Comparison of ENCODE assay signal across 8 cellular contexts in genomic region chr19:54462072-54462712, GRCh38. TPM values are rescaled to one million over a fixed set of nuclear protein-coding genes. Genes with fewer than 3 reads are reported as not detected.
A peak's percentile ranks its signal among the peaks of the same experiment; 100 is the strongest.
DNase-seq lines count a peak whose midpoint lies in the region; ATAC-seq and TF ChIP-seq lines count a peak whose summit lies in the region.

No MANE protein-coding gene starts in this region.

- H3K4me3 ChIP-seq in adrenal gland (peak overlapping the region in 1 of 4 donors; percentile 67), liver (ENCODE audit: low read depth in 1 of 3, low read length in 3 of 3) (peak overlapping the region in 1 of 3 donors; percentile 76)

- no peaks in the 10 kb centered on the region for H3K9me3 ChIP-seq in adrenal gland (replicated peaks in 1 of 3)
- H3K9me3 ChIP-seq in liver (ENCODE audit: control insufficient read depth in 4 of 4, low read length in 3 of 4) = no peaks in the 10 kb centered on the region

- H3K27me3 ChIP-seq in adrenal gland (no peaks in the 10 kb centered on the region), liver (ENCODE audit: control insufficient read depth in 4 of 4, insufficient read depth in 4 of 4, low read length in 3 of 4) (no peaks in the 10 kb centered on the region)

- WGBS in adrenal gland, 4 donors = 69 to 100% (median 75%) methylated on average over 3 to 19 of the region's 19 CpGs
- 76% methylated on average over 19 of the region's 19 CpGs for WGBS in liver

- peaks cover 26% of the 10 kb centered on the region for H3K36me3 Mint-ChIP-seq in activated naive CD4-positive, alpha-beta T cell treated with anti-CD3 and anti-CD28 coated beads for 36 hours (ENCODE audit: low read depth)
- H3K36me3 Mint-ChIP-seq in type B pancreatic cell = peaks cover 19% of the 10 kb centered on the region

- intact Hi-C loops in activated naive CD4-positive, alpha-beta T cell treated with anti-CD3 and anti-CD28 coated beads for 36 hours (cut with micrococcal nuclease) = loop anchor here (5.0 to 10.0 kb wide), 6 partner anchors 345 to 1660 kb away; partner anchors contain the start of genes BRSK1, HSPBP1, PRPF31 and RPL28
- intact Hi-C loops in adrenal gland (cut with DNase I) = no loop called here

- no peak for TF ChIP-seq CTCF in adrenal gland (IDR thresholded peaks at IDR 0.05)
- no peak for TF ChIP-seq CTCF in liver (IDR thresholded peaks at IDR 0.05; ENCODE audit: low read depth, low read length, missing input control)
- no peak for TF ChIP-seq CTCF in type B pancreatic cell (conservative IDR thresholded peaks at IDR 0.05)

- peaks cover 16 to 27% of the 10 kb centered on the region in 2 donors for H3K4me1 ChIP-seq in adrenal gland (replicated peaks in 1 of 2)
- H3K4me1 ChIP-seq in liver (ENCODE audit: control insufficient read depth in 4 of 4, insufficient read depth in 4 of 4, low read length in 3 of 4) = peaks cover 8 to 26% (median 17%) of the 10 kb centered on the region in 4 donors

- H3K27ac Mint-ChIP-seq in activated naive CD4-positive, alpha-beta T cell treated with anti-CD3 and anti-CD28 coated beads for 36 hours = peak overlapping the region; percentile 80
- H3K27ac Mint-ChIP-seq in type B pancreatic cell = peak overlapping the region; percentile 70

- H3K27ac ChIP-seq in adrenal gland (peak overlapping the region; percentile 91 to 99 (median 95)), liver (ENCODE audit: low read depth in 1 of 2, low read length in 2 of 2) (peak overlapping the region; percentile 90 to 95)

- H3K36me3 ChIP-seq in adrenal gland (replicated peaks in 1 of 2) (peaks cover 0 to 53% of the 10 kb centered on the region in 2 donors), liver (ENCODE audit: control insufficient read depth in 4 of 4, insufficient read depth in 3 of 4, low read depth in 1 of 4, low read length in 3 of 4) (peaks cover 18 to 43% (median 33%) of the 10 kb centered on the region in 4 donors)

- ATAC-seq in GM21619 (IDR thresholded peaks at IDR 0.05; ENCODE audit: unreplicated experiment) = no peak

- H3K4me3 Mint-ChIP-seq in activated naive CD4-positive, alpha-beta T cell treated with anti-CD3 and anti-CD28 coated beads for 36 hours = peak overlapping the region; percentile 74
- peak overlapping the region; percentile 69 for H3K4me3 Mint-ChIP-seq in type B pancreatic cell

- DNase-seq in activated naive CD4-positive, alpha-beta T cell treated with anti-CD3 and anti-CD28 coated beads for 36 hours = no peak
- no peak for DNase-seq in activated naive CD4-positive, alpha-beta T cell treated with Interleukin-2 at 50 U/mL for 16 hours
- DNase-seq in adrenal gland (peak in 4 of 7 donors; percentile 22 to 39 (median 38)), type B pancreatic cell (ENCODE audit: extremely low spot score, unreplicated experiment) (no peak), UCSD-AML1 (lab: John Stamatoyannopoulos, UW; ENCODE audit: unreplicated experiment) (no peak)
- DNase-seq in stimulated activated CD4-positive, alpha-beta T cell treated with anti-CD3 and anti-CD28 coated beads, Interleukin-4, amount 100 ng/mL, for 1 hour = no peak

- no peaks in the 10 kb centered on the region for H3K9me3 Mint-ChIP-seq in activated naive CD4-positive, alpha-beta T cell treated with anti-CD3 and anti-CD28 coated beads for 36 hours
- no peaks in the 10 kb centered on the region for H3K9me3 Mint-ChIP-seq in type B pancreatic cell

- H3K9ac ChIP-seq in liver (ENCODE audit: low read depth in 1 of 2, low read length in 2 of 2) = peak overlapping the region in 1 of 2 donors; percentile 71

- H3K4me1 Mint-ChIP-seq in activated naive CD4-positive, alpha-beta T cell treated with anti-CD3 and anti-CD28 coated beads for 36 hours (ENCODE audit: low read depth) = peaks cover 24% of the 10 kb centered on the region
- peaks cover 30% of the 10 kb centered on the region for H3K4me1 Mint-ChIP-seq in type B pancreatic cell (ENCODE audit: unreplicated experiment)

- CTCF ChIA-PET in activated naive CD4-positive, alpha-beta T cell treated with anti-CD3 and anti-CD28 coated beads for 36 hours (lab: Charles Lee) = interaction anchor here (0.7 to 1.2 kb wide), 2 partner anchors 13 to 16 kb away, joined by 3 to 7 read pairs; partner anchors contain the start of gene LENG8

- no peak for TF ChIP-seq POLR2A in adrenal gland (IDR thresholded peaks at IDR 0.05)

- peaks cover 11% of the 10 kb centered on the region for H3K27me3 Mint-ChIP-seq in activated naive CD4-positive, alpha-beta T cell treated with anti-CD3 and anti-CD28 coated beads for 36 hours (ENCODE audit: low read depth)
- peaks cover 8% of the 10 kb centered on the region for H3K27me3 Mint-ChIP-seq in type B pancreatic cell

- no peak for TF ChIP-seq RAD21 in liver (IDR thresholded peaks at IDR 0.05)

TF ChIP-seq in liver, 16 proteins besides CTCF, POLR2A, EP300 and RAD21 (continues in another document):
- TF ChIP-seq SP1 (IDR thresholded peaks at IDR 0.05) (no peak), GABPA (IDR thresholded peaks at IDR 0.05 in 1 of 2, conservative IDR thresholded peaks at IDR 0.05 in 1 of 2) (no peak), YY1 (IDR thresholded peaks at IDR 0.05) (no peak), JUND (IDR thresholded peaks at IDR 0.05) (no peak), HNF4G (IDR thresholded peaks at IDR 0.05) (no peak), NR2F2 (IDR thresholded peaks at IDR 0.05) (no peak), RXRA (IDR thresholded peaks at IDR 0.05) (no peak), FOXA2 (IDR thresholded peaks at IDR 0.05) (no peak), HNF4A (conservative IDR thresholded peaks at IDR 0.05) (no peak), EGR1 (IDR thresholded peaks at IDR 0.05; ENCODE audit: low read depth in 2 of 2) (no peak), REST (IDR thresholded peaks at IDR 0.05) (no peak)
- TF ChIP-seq, protein P1, sequence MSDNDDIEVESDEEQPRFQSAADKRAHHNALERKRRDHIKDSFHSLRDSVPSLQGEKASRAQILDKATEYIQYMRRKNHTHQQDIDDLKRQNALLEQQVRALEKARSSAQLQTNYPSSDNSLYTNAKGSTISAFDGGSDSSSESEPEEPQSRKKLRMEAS (IDR thresholded peaks at IDR 0.05) = no peak

RNA-seq across cellular contexts. Expression of gene LENG9, which starts 1.4 kb away (rescaled TPM):
- total RNA-seq in activated naive CD4-positive, alpha-beta T cell treated with anti-CD3 and anti-CD28 coated beads for 36 hours = 1 to 10 TPM; 5.7 to 7.1 TPM
- 10 to 100 TPM in 2 of 8 donors, 1 to 10 TPM in 6; 6.3 to 15.3 (median 8.6) TPM for total RNA-seq in adrenal gland
- 1 to 10 TPM; 1.3 to 4.2 (median 3.1) TPM for polyA plus RNA-seq in adrenal gland
- total RNA-seq in liver = 1 to 10 TPM; 1.3 to 6.9 TPM
- 1 to 10 TPM in 1 of 2 donors, under 1 TPM in 1; 0.19 to 2.6 TPM for polyA plus RNA-seq in liver
- total RNA-seq in type B pancreatic cell (ENCODE audit: low replicate concordance) = 3.9 and 4.2 TPM in 2 replicates

RNA-seq across cellular contexts. Expression of gene CDC42EP5, which starts 10.9 kb away (rescaled TPM):
- total RNA-seq in activated naive CD4-positive, alpha-beta T cell treated with anti-CD3 and anti-CD28 coated beads for 36 hours = not detected
- total RNA-seq in adrenal gland (10 to 100 TPM in 7 of 8 donors, 1 to 10 TPM in 1; 9.7 to 27.9 (median 15.7) TPM), liver (under 1 TPM; 0.28 to 0.84 TPM), type B pancreatic cell (ENCODE audit: low replicate concordance) (16.1 and 24.3 TPM in 2 replicates)
- polyA plus RNA-seq in adrenal gland (10 to 100 TPM in 2 of 3 donors, under 1 TPM in 1; 0.44 to 36.0 (median 16.5) TPM), liver (1 to 10 TPM in 1 of 2 donors, not detected in 1; 2.2 TPM)

RNA-seq across cellular contexts. Expression of gene LENG8, which starts 13.2 kb away (rescaled TPM):
- 100 to 1,000 TPM; 171 to 175 TPM for total RNA-seq in activated naive CD4-positive, alpha-beta T cell treated with anti-CD3 and anti-CD28 coated beads for 36 hours
- total RNA-seq in adrenal gland = 100 to 1,000 TPM in 4 of 8 donors, 10 to 100 TPM in 4; 33.6 to 207 (median 90.8) TPM
- polyA plus RNA-seq in adrenal gland = 100 to 1,000 TPM in 2 of 3 donors, 10 to 100 TPM in 1; 17.4 to 725 (median 247) TPM
- 10 to 100 TPM; 16.0 to 46.7 TPM for total RNA-seq in liver
- polyA plus RNA-seq in liver = 10 to 100 TPM in 1 of 2 donors, 1 to 10 TPM in 1; 6.9 to 21.4 TPM
- total RNA-seq in type B pancreatic cell (ENCODE audit: low replicate concordance) = 135 and 196 TPM in 2 replicates

RNA-seq across cellular contexts. Expression of gene LAIR2, which starts 40.4 kb away (rescaled TPM):
- total RNA-seq in activated naive CD4-positive, alpha-beta T cell treated with anti-CD3 and anti-CD28 coated beads for 36 hours = under 1 TPM; 0.45 to 0.69 TPM
- total RNA-seq in adrenal gland (1 to 10 TPM in 1 of 8 donors, under 1 TPM in 1, not detected in 6; 0.91 to 1.4 TPM), liver (under 1 TPM in 1 of 2 donors, not detected in 1; 0.19 TPM), type B pancreatic cell (ENCODE audit: low replicate concordance) (not detected in 2 replicates)
- polyA plus RNA-seq in adrenal gland (not detected), liver (under 1 TPM in 1 of 2 donors, not detected in 1; 0.24 TPM)

RNA-seq across cellular contexts. Expression of gene TTYH1, which starts 46.9 kb away (rescaled TPM):
- not detected for total RNA-seq in activated naive CD4-positive, alpha-beta T cell treated with anti-CD3 and anti-CD28 coated beads for 36 hours
- total RNA-seq in adrenal gland (1 to 10 TPM in 2 of 8 donors, under 1 TPM in 3, not detected in 3; 0.61 to 3.3 (median 0.81) TPM), liver (1 to 10 TPM in 1 of 2 donors, under 1 TPM in 1; 0.42 to 1.1 TPM), type B pancreatic cell (ENCODE audit: low replicate concordance) (8.7 and 50.7 TPM in 2 replicates)
- polyA plus RNA-seq in adrenal gland (1 to 10 TPM in 2 of 3 donors, not detected in 1; 1.6 to 1.7 TPM), liver (under 1 TPM; 0.28 to 0.79 TPM)

Comparison
In these comparisons a context has a peak if more than half of its experiments do, and no peak if none do; other contexts are left out.
1. DNase-seq: peak in adrenal gland (4 of 7); none in activated naive CD4-positive, alpha-beta T cell treated with anti-CD3 and anti-CD28 coated beads for 36 hours (single experiment), activated naive CD4-positive, alpha-beta T cell treated with Interleukin-2 at 50 U/mL for 16 hours (single experiment), type B pancreatic cell (single experiment), stimulated activated CD4-positive, alpha-beta T cell treated with anti-CD3 and anti-CD28 coated beads, Interleukin-4, amount 100 ng/mL, for 1 hour (single experiment) and UCSD-AML1 (single experiment).